ENCODE assay signal across 14 cellular contexts in genomic region chr11:122751298-122752070, GRCh38.
A peak's percentile ranks its signal among the peaks of the same experiment; 100 is the strongest.
DNase-seq lines count a peak whose midpoint lies in the region; ATAC-seq and TF ChIP-seq lines count a peak whose summit lies in the region.
"Had no signal": no experiment of that assay in that cellular context is flagged by ENCODE, and none has a peak within 500 bp of the region (broad histone marks: within the 10 kb centered on the region; RNA-seq: fewer than 3 reads in every experiment).

No MANE protein-coding gene starts in this region.

- H3K23me2 ChIP-seq in H9 (ENCODE audit: insufficient read length, low read depth, low read length, poor library complexity, severe bottlenecking) = no peaks in the 10 kb centered on the region

- no peaks in the 10 kb centered on the region for H3K36me3 ChIP-seq in esophagus muscularis mucosa

- H3K79me1 ChIP-seq in H9 (ENCODE audit: insufficient read depth, low read depth, low read length, poor library complexity, severe bottlenecking) = no peaks in the 10 kb centered on the region

- H2BK5ac ChIP-seq in H9 (ENCODE audit: insufficient read length, low read length) = no peak overlapping the region

- H3K4me3 Mint-ChIP-seq in CD4-positive, alpha-beta T cell = no peak overlapping the region
- no peak overlapping the region for H3K4me3 Mint-ChIP-seq in H9
- H3K4me3 Mint-ChIP-seq: neural crest cell; T-helper 1 cell treated with Interleukin-12 subunit alpha and Interleukin-12 subunit beta and Interleukin-4 antibody, amounts not matched to agents 30 μg/mL and 1 μg/mL, for 36 hours had no signal

- H3K27me3 Mint-ChIP-seq in CD4-positive, alpha-beta T cell = no peaks in the 10 kb centered on the region
- H3K27me3 Mint-ChIP-seq in H9 (ENCODE audit: low read depth) = no peaks in the 10 kb centered on the region

- H3K4me1 ChIP-seq in esophagus muscularis mucosa (peaks cover 0 to 5% (median 0%) of the 10 kb centered on the region in 4 donors), H9 (ENCODE audit: insufficient read depth, low read length) (no peaks in the 10 kb centered on the region)

- peaks cover 64% of the 10 kb centered on the region for H3K4me1 Mint-ChIP-seq in CD4-positive, alpha-beta T cell (ENCODE audit: low read depth)
- peaks cover 12 to 20% of the 10 kb centered on the region in 2 experiments for H3K4me1 Mint-ChIP-seq in H9

- DNase-seq in CD4-positive, alpha-beta T cell = no peak
- DNase-seq in RPMI7951 (ENCODE audit: low read depth) (peak; percentile 70), hepatic stellate cell (ENCODE audit: low spot score) (peak; percentile 57), esophagus muscularis mucosa (ENCODE audit: extremely low spot score) (no peak), GM10248 (ENCODE audit: extremely low spot score) (no peak), H9 (no peak)
- no peak for DNase-seq in activated T-cell treated with anti-CD3 and anti-CD28 coated beads, Interleukin-2, amount 50 U/mL, for 48 hours
- DNase-seq: activated CD8-positive, alpha-beta memory T cell treated with anti-CD3 and anti-CD28 coated beads for 24 hours; stimulated activated naive CD4-positive, alpha-beta T cell treated with Interleukin-2 at 50 U/mL for 16 hours had no signal

- H3K4me3 ChIP-seq in esophagus muscularis mucosa = no peak overlapping the region

- H3T11ph ChIP-seq in H9 (ENCODE audit: low read length) = no peak overlapping the region

- H3K36me3 Mint-ChIP-seq in CD4-positive, alpha-beta T cell (ENCODE audit: low read depth) = no peaks in the 10 kb centered on the region
- H3K36me3 Mint-ChIP-seq in H9 (ENCODE audit: insufficient read depth in 1 of 3, low read depth in 3 of 3) = no peaks in the 10 kb centered on the region

- TF ChIP-seq EP300 in Ishikawa (IDR thresholded peaks at IDR 0.05; ENCODE audit: borderline replicate concordance) (no peak), esophagus muscularis mucosa (IDR thresholded peaks at IDR 0.05) (no peak)

- H3K79me2 ChIP-seq in H9 (ENCODE audit: insufficient read depth, low read length) = no peaks in the 10 kb centered on the region

- no peak overlapping the region for H3K4ac ChIP-seq in H9 (ENCODE audit: low read depth, low read length)

- no peak for TF ChIP-seq CTCF in CD4-positive, alpha-beta T cell (IDR thresholded peaks at IDR 0.05)
- no peak for TF ChIP-seq CTCF in esophagus muscularis mucosa (IDR thresholded peaks at IDR 0.05)
- TF ChIP-seq CTCF in GM10248 (IDR thresholded peaks at IDR 0.05; ENCODE audit: control extremely low read depth, extremely low read depth, low read depth, missing control alignments) = no peak
- no peak for TF ChIP-seq CTCF in H9 (conservative IDR thresholded peaks at IDR 0.05)

- no peak overlapping the region for H3K14ac ChIP-seq in H9 (ENCODE audit: insufficient read depth, low read length)

- H2BK20ac ChIP-seq in H9 (ENCODE audit: low read depth, low read length, poor library complexity, severe bottlenecking) = no peak overlapping the region

- H4K20me1 ChIP-seq in H9 (ENCODE audit: control insufficient read depth, insufficient read depth, insufficient read length) = peaks cover 2% of the 10 kb centered on the region

- CTCF ChIA-PET in CD4-positive, alpha-beta T cell (lab: Charles Lee) = interaction anchor here (1.8 kb wide), 1 partner anchor 30 kb away, joined by 5 read pairs; no protein-coding TSS in a partner anchor
- CTCF ChIA-PET in GM10248 (lab: Yijun Ruan, JAX) = interaction anchor here (0.9 to 9.0 kb wide), 8 partner anchors 13 to 123 kb away, joined by 3 to 117 read pairs (median 4); no protein-coding TSS in a partner anchor

- no peak for TF ChIP-seq POLR2A in esophagus muscularis mucosa (IDR thresholded peaks at IDR 0.05; ENCODE audit: low read depth)

- no peak overlapping the region for H3K9ac ChIP-seq in H9 (ENCODE audit: extremely low read depth, insufficient read length, low read length)

- no peak overlapping the region for H4K8ac ChIP-seq in H9 (replicated peaks; ENCODE audit: insufficient read length, low read depth, low read length)

- POLR2A ChIA-PET in CD4-positive, alpha-beta T cell (lab: Charles Lee) = no interaction called here
- POLR2A ChIA-PET in GM10248 (lab: Yijun Ruan, JAX) = no interaction called here

- intact Hi-C loops in CD4-positive, alpha-beta T cell (cut with DNase I, micrococcal nuclease) = loop anchor here in 1 of 2 experiments (5.0 kb wide), 2 partner anchors 34 to 54 kb away; no protein-coding TSS in a partner anchor
- intact Hi-C loops in esophagus muscularis mucosa (cut with DNase I) = no loop called here

- no peak overlapping the region for H2AK5ac ChIP-seq in H9 (ENCODE audit: insufficient read length, low read length)

- no peak overlapping the region for H4K5ac ChIP-seq in H9 (ENCODE audit: insufficient read length, low read depth, low read length)

- H4K91ac ChIP-seq in H9 (ENCODE audit: insufficient read length, low read depth, low read length) = no peak overlapping the region

- no peaks in the 10 kb centered on the region for H3K27me3 ChIP-seq in CD4-positive, alpha-beta T cell (ENCODE audit: control insufficient read depth, insufficient read depth, low read length)
- H3K27me3 ChIP-seq in esophagus muscularis mucosa (no peaks in the 10 kb centered on the region), H9 (ENCODE audit: insufficient read depth, low read length) (no peaks in the 10 kb centered on the region)

- H2BK15ac ChIP-seq in H9 (ENCODE audit: low read depth, low read length) = no peak overlapping the region

- no peak overlapping the region for H3K18ac ChIP-seq in H9 (ENCODE audit: insufficient read length, low read depth, low read length)

- no peak for ATAC-seq in CD4-positive, alpha-beta T cell (ENCODE audit: poor library complexity)
- ATAC-seq: HepG2 had no signal

- no peaks in the 10 kb centered on the region for H3K9me3 ChIP-seq in CD4-positive, alpha-beta T cell (ENCODE audit: control insufficient read depth, low read length)
- H3K9me3 ChIP-seq in esophagus muscularis mucosa = no peaks in the 10 kb centered on the region
- no peaks in the 10 kb centered on the region for H3K9me3 ChIP-seq in H9 (ENCODE audit: control insufficient read depth, low read depth, low read length)

- WGBS in esophagus muscularis mucosa = 87% methylated on average over 4 of the region's 5 CpGs
- no CpG with 5 or more reads among the region's 5 CpGs for WGBS in H9 (ENCODE audit: extremely low coverage, insufficient read length, low lambda C conversion rate)

- no peak overlapping the region for H3K23ac ChIP-seq in H9 (ENCODE audit: insufficient read length, low read depth, low read length)

- TF ChIP-seq RAD21 in Ishikawa (IDR thresholded peaks at IDR 0.05; ENCODE audit: low read depth) = no peak

- no peak overlapping the region for H2AFZ ChIP-seq in H9 (ENCODE audit: low read length)

- H3K9me3 Mint-ChIP-seq in CD4-positive, alpha-beta T cell = no peaks in the 10 kb centered on the region
- no peaks in the 10 kb centered on the region for H3K9me3 Mint-ChIP-seq in H9
- H3K9me3 Mint-ChIP-seq: neural crest cell; T-helper 1 cell treated with Interleukin-12 subunit alpha and Interleukin-12 subunit beta and Interleukin-4 antibody, amounts not matched to agents 30 μg/mL and 1 μg/mL, for 36 hours had no signal

- H3K56ac ChIP-seq in H9 (ENCODE audit: insufficient read length, low read depth, low read length) = no peak overlapping the region

- H3K27ac Mint-ChIP-seq in CD4-positive, alpha-beta T cell = peak overlapping the region; percentile 37
- 0 out of 7 replicates have a peak overlapping the region, but pooled peaks of 1 of the 3 experiments have one; percentile 21 for H3K27ac Mint-ChIP-seq in H9

- H3K27ac ChIP-seq in CD4-positive, alpha-beta T cell (ENCODE audit: low read depth, low read length) = no peak overlapping the region
- H3K27ac ChIP-seq in esophagus muscularis mucosa (replicated peaks in 1 of 4) = no peak overlapping the region
- no peak overlapping the region for H3K27ac ChIP-seq in H9 (ENCODE audit: insufficient read length, low read depth, low read length)
- H3K27ac ChIP-seq: epithelial cell of prostate had no signal

- H2BK120ac ChIP-seq in H9 (ENCODE audit: low read depth, low read length, poor library complexity, severe bottlenecking) = no peak overlapping the region

- H2BK12ac ChIP-seq in H9 (ENCODE audit: insufficient read length, low read depth, low read length) = no peak overlapping the region

- no peak overlapping the region for H3K4me2 ChIP-seq in H9 (ENCODE audit: insufficient read depth, insufficient read length, low read length)

TF ChIP-seq in Ishikawa, 13 proteins besides CTCF, POLR2A, EP300 and RAD21 (continues in another document):
- no peak for TF ChIP-seq EGR1 (IDR thresholded peaks at IDR 0.05)
- TF ChIP-seq, protein P1, sequence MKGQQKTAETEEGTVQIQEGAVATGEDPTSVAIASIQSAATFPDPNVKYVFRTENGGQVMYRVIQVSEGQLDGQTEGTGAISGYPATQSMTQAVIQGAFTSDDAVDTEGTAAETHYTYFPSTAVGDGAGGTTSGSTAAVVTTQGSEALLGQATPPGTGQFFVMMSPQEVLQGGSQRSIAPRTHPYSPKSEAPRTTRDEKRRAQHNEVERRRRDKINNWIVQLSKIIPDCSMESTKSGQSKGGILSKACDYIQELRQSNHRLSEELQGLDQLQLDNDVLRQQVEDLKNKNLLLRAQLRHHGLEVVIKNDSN (IDR thresholded peaks at IDR 0.05) = no peak
- TF ChIP-seq TEAD4 (IDR thresholded peaks at IDR 0.05) = no peak
- TF ChIP-seq TCF12 (IDR thresholded peaks at IDR 0.05; ENCODE audit: low read depth) = no peak
- peak; percentile 31; the same call in 1 of the 2 replicates for TF ChIP-seq NFIC (IDR thresholded peaks at IDR 0.05)
- 0 out of 2 replicates have a peak, but pooled peaks have one; percentile 11 for TF ChIP-seq CREB1 (IDR thresholded peaks at IDR 0.05; ENCODE audit: low read depth)

Comparison
In these comparisons a context has a peak if more than half of its experiments do, and no peak if none do; other contexts are left out.
1. DNase-seq: peak in RPMI7951 (single experiment) and hepatic stellate cell (single experiment); none in CD4-positive, alpha-beta T cell (0 of 10), esophagus muscularis mucosa (single experiment), GM10248 (single experiment), H9 (single experiment) and activated T-cell treated with anti-CD3 and anti-CD28 coated beads, Interleukin-2, amount 50 U/mL, for 48 hours (0 of 2).